Comparison of ENCODE assay signal across 8 cellular contexts in the genomic region with DNA sequence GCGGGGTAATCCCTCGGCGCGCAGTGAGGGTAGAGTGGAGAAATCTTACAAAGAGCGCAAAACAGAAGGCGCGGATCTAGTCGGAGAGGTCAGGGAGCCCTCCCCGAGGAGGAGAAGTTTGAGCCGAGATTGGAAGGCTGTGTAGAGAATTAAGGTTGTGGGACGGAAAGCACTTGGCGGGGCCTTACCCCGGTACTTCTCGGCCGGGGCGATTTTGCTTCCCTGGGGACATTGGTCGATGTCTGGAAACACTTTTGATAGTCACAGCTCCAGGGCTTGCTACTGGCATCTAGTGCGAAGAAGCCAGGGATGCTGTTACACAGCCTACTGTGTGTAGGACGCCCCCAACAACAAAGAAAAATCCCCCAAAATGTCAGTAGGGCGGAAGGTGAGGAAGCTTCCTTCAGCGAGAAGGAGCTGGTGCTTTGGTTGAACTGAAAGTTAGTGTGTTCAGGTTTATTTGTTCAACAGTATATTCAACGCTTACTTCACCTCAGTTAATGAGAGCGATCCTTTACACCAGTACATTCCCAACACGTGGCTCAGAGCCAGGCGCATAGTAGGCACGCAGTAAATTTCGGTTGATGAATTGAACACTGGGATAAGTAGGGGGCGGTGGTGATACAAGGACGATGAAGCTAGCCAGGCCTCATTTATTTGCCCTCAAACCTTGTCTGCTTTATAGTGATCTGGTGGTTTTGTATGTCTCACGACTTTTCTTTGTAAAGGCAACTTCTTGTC. TPM values are rescaled to one million over a fixed set of nuclear protein-coding genes. Genes with fewer than 3 reads are reported as not detected.
DNase-seq lines count a peak whose midpoint lies in the region; ATAC-seq and TF ChIP-seq lines count a peak whose summit lies in the region.

No MANE protein-coding gene starts in this region.

- H3K36me3 ChIP-seq in hepatocyte (replicated peaks; ENCODE audit: insufficient read depth, low read depth) = no peaks in the 10 kb centered on the region

- H3K9me2 ChIP-seq in hepatocyte (replicated peaks; ENCODE audit: insufficient read depth) = no peaks in the 10 kb centered on the region

- H3K27ac Mint-ChIP-seq in activated naive CD4-positive, alpha-beta T cell treated with anti-CD3 and anti-CD28 coated beads, Interleukin-2, amount 50 U/mL, for 72 hours = peak overlapping the region; percentile 97 to 99

- TF ChIP-seq CTCF in AG09319 (IDR thresholded peaks at IDR 0.05; ENCODE audit: low read depth, low read length) (peak; percentile 15), GM12872 (IDR thresholded peaks at IDR 0.05; ENCODE audit: insufficient read depth, low read depth, low read length) (peak; percentile 18; the same call in 1 of the 3 replicates), hepatocyte (IDR thresholded peaks at IDR 0.05; ENCODE audit: poor library complexity) (no peak)

- H3K27me3 ChIP-seq in hepatocyte = no peaks in the 10 kb centered on the region

- no peaks in the 10 kb centered on the region for H4K20me1 ChIP-seq in hepatocyte (ENCODE audit: insufficient read depth, poor library complexity, severe bottlenecking)

- no peak for ATAC-seq in activated naive CD4-positive, alpha-beta T cell treated with anti-CD3 and anti-CD28 coated beads, Interleukin-2, amount 50 U/mL, for 72 hours
- no peak for ATAC-seq in activated CD4-positive, CD25-positive, alpha-beta regulatory T cell treated with anti-CD3 and anti-CD28 coated beads, Interleukin-2, amount 50 U/mL, for 24 hours

- peaks cover 51% of the 10 kb centered on the region for H3K79me2 ChIP-seq in hepatocyte

- peaks cover 21 to 24% of the 10 kb centered on the region in 2 donors for H3K36me3 Mint-ChIP-seq in activated naive CD4-positive, alpha-beta T cell treated with anti-CD3 and anti-CD28 coated beads, Interleukin-2, amount 50 U/mL, for 72 hours

- H3K27ac ChIP-seq in hepatocyte = peak overlapping the region; percentile 90

- H3K9me3 Mint-ChIP-seq in activated naive CD4-positive, alpha-beta T cell treated with anti-CD3 and anti-CD28 coated beads, Interleukin-2, amount 50 U/mL, for 72 hours = no peaks in the 10 kb centered on the region

- DNase-seq in AG09319 (ENCODE audit: extremely low read depth, low read depth) = no peak
- peak; percentile 51 to 56 for DNase-seq in Kasumi-1 (lab: John Stamatoyannopoulos, UW)
- DNase-seq in activated naive CD4-positive, alpha-beta T cell treated with anti-CD3 and anti-CD28 coated beads, Interleukin-2, amount 50 U/mL, for 72 hours (ENCODE audit: low spot score in 2 of 2) = peak in 1 of 2 donors; percentile 16
- peak; percentile 47 for DNase-seq in hepatocyte (ENCODE audit: low spot score)
- no peak for DNase-seq in skeletal muscle cell (ENCODE audit: low read depth)
- DNase-seq in NK-92 (lab: John Stamatoyannopoulos, UW; ENCODE audit: unreplicated experiment) = no peak

- peak overlapping the region; percentile 89 for H3K4me2 ChIP-seq in hepatocyte

- H3K4me3 ChIP-seq in hepatocyte (peak overlapping the region; percentile 44), skeletal muscle cell (ENCODE audit: low read depth, low read length) (peak overlapping the region; percentile 90)

- H3K4me1 ChIP-seq in hepatocyte (ENCODE audit: insufficient read depth) = peaks cover 5% of the 10 kb centered on the region

- 4% methylated on average over 30 of the region's 30 CpGs for WGBS in hepatocyte (ENCODE audit: low lambda C conversion rate, missing lambda C conversion rate)

- no peaks in the 10 kb centered on the region for H3K9me3 ChIP-seq in hepatocyte (ENCODE audit: low read depth)

- peak overlapping the region; percentile 94 for H2AFZ ChIP-seq in hepatocyte

RNA-seq across cellular contexts. Expression of gene CEP85, which starts 0.8 kb away (rescaled TPM):
- total RNA-seq in activated naive CD4-positive, alpha-beta T cell treated with anti-CD3 and anti-CD28 coated beads, Interleukin-2, amount 50 U/mL, for 72 hours = 10 to 100 TPM; 26.9 to 92.3 TPM
- 11.4 and 14.6 TPM in 2 replicates for total RNA-seq in hepatocyte
- 12.4 and 15.3 TPM in 2 replicates for polyA plus RNA-seq in hepatocyte

RNA-seq across cellular contexts. Expression of gene CATSPER4, which starts 44.4 kb away (rescaled TPM):
- not detected for total RNA-seq in activated naive CD4-positive, alpha-beta T cell treated with anti-CD3 and anti-CD28 coated beads, Interleukin-2, amount 50 U/mL, for 72 hours
- not detected in 2 replicates for total RNA-seq in hepatocyte
- polyA plus RNA-seq in hepatocyte = 0.07 TPM in 1 of 2 replicates, not detected in the other

RNA-seq across cellular contexts. Expression of gene SH3BGRL3, which starts 45.1 kb away (rescaled TPM):
- total RNA-seq in activated naive CD4-positive, alpha-beta T cell treated with anti-CD3 and anti-CD28 coated beads, Interleukin-2, amount 50 U/mL, for 72 hours = 100 to 1,000 TPM; 261 to 364 TPM
- 35.9 and 36.6 TPM in 2 replicates for total RNA-seq in hepatocyte
- 411 and 420 TPM in 2 replicates for polyA plus RNA-seq in hepatocyte

RNA-seq across cellular contexts. Expression of gene CNKSR1, which starts 57.5 kb away (rescaled TPM):
- 1 to 10 TPM; 2.0 to 3.5 TPM for total RNA-seq in activated naive CD4-positive, alpha-beta T cell treated with anti-CD3 and anti-CD28 coated beads, Interleukin-2, amount 50 U/mL, for 72 hours
- 13.3 and 18.1 TPM in 2 replicates for total RNA-seq in hepatocyte
- polyA plus RNA-seq in hepatocyte = 31.4 and 38.6 TPM in 2 replicates

Comparison
In these comparisons a context has a peak if more than half of its experiments do, and no peak if none do; other contexts are left out.
1. DNase-seq: peak in Kasumi-1 (2 of 2) and hepatocyte (single experiment); none in AG09319 (single experiment), skeletal muscle cell (single experiment) and NK-92 (single experiment).